Comparison of ENCODE assay signal across 8 cellular contexts in genomic region chr15:50907866-50908208, GRCh38. TPM values are rescaled to one million over a fixed set of nuclear protein-coding genes. Genes with fewer than 3 reads are reported as not detected.
DNase-seq lines count a peak whose midpoint lies in the region; ATAC-seq and TF ChIP-seq lines count a peak whose summit lies in the region.

No MANE protein-coding gene starts in this region.

- TF ChIP-seq POLR2A in stomach (IDR thresholded peaks at IDR 0.05) = no peak

- TF ChIP-seq CTCF in stomach (IDR thresholded peaks at IDR 0.05) = no peak

- intact Hi-C loops in stomach (cut with DNase I; ENCODE audit: low total_unique reads) = loop anchor here (10.0 kb wide), 1 partner anchor 233 kb away; no protein-coding TSS in a partner anchor

- no peak for TF ChIP-seq EP300 in stomach (IDR thresholded peaks at IDR 0.05)

- H3K4me1 ChIP-seq in endocrine pancreas (ENCODE audit: control insufficient read depth, insufficient read depth, low read length) = no peaks in the 10 kb centered on the region
- H3K4me1 ChIP-seq in mucosa of rectum (ENCODE audit: control insufficient read depth in 2 of 2, insufficient read depth in 2 of 2, low read length in 2 of 2) = peaks cover 0 to 5% of the 10 kb centered on the region in 2 donors
- H3K4me1 ChIP-seq in stomach = peaks cover 18 to 38% (median 32%) of the 10 kb centered on the region in 4 donors

- H3K9ac ChIP-seq in endocrine pancreas (ENCODE audit: control insufficient read depth, insufficient read depth, low read length) (peak overlapping the region; percentile 96), mucosa of rectum (ENCODE audit: low read depth in 1 of 2, low read length in 2 of 2) (peak overlapping the region; percentile 83 to 85)

- DNase-seq in EH (ENCODE audit: low read depth) = peak; percentile 49
- peak; percentile 24 for DNase-seq in MV-4-11 (lab: John Stamatoyannopoulos, UW)
- peak; percentile 49 to 64 for DNase-seq in activated CD4-positive, alpha-beta T cell treated with anti-CD3 and anti-CD28 coated beads, Interleukin-2, amount 50 U/mL, for 48 hours
- peak; percentile 28 for DNase-seq in stomach
- DNase-seq in hippocampal formation (lab: John Stamatoyannopoulos, UW) = no peak

- H3K4me3 ChIP-seq in endocrine pancreas (ENCODE audit: control insufficient read depth, insufficient read depth, low read length) (peak overlapping the region; percentile 94), mucosa of rectum (ENCODE audit: low read length in 2 of 2) (peak overlapping the region; percentile 78 to 79), stomach (peak overlapping the region; percentile 81 to 98 (median 97))

- ATAC-seq in GM21825 (IDR thresholded peaks at IDR 0.05; ENCODE audit: unreplicated experiment) = peak; percentile 24

- H3K27me3 ChIP-seq in endocrine pancreas (ENCODE audit: control insufficient read depth, insufficient read depth, low read length) (no peaks in the 10 kb centered on the region), mucosa of rectum (ENCODE audit: control insufficient read depth in 2 of 2, insufficient read depth in 2 of 2, low read length in 2 of 2) (no peaks in the 10 kb centered on the region), stomach (no peaks in the 10 kb centered on the region)

- H3K36me3 ChIP-seq in endocrine pancreas (ENCODE audit: control insufficient read depth, insufficient read depth, low read length) = no peaks in the 10 kb centered on the region
- H3K36me3 ChIP-seq in mucosa of rectum (ENCODE audit: control insufficient read depth in 2 of 2, insufficient read depth in 2 of 2, low read length in 2 of 2) = peaks cover 0 to 5% of the 10 kb centered on the region in 2 donors
- peaks cover 0 to 15% (median 15%) of the 10 kb centered on the region in 4 donors for H3K36me3 ChIP-seq in stomach

- H3K27ac ChIP-seq in mucosa of rectum (ENCODE audit: low read depth in 2 of 2, low read length in 2 of 2) (peak overlapping the region; percentile 82 to 86), stomach (peak overlapping the region; percentile 88 to 97 (median 93))

- 0 to 1% (median 0%) methylated on average over 11 to 24 of the region's 24 CpGs for WGBS in stomach, 5 donors

- H3K9me3 ChIP-seq in endocrine pancreas (ENCODE audit: control insufficient read depth, low read length) (no peaks in the 10 kb centered on the region), mucosa of rectum (ENCODE audit: control insufficient read depth in 2 of 2, low read length in 2 of 2) (no peaks in the 10 kb centered on the region), stomach (no peaks in the 10 kb centered on the region)

RNA-seq across cellular contexts. Expression of gene AP4E1, which starts 0.6 kb away (rescaled TPM):
- 10 to 100 TPM in 3 of 5 donors, 1 to 10 TPM in 2; 6.7 to 31.9 (median 11.1) TPM for total RNA-seq in stomach
- polyA plus RNA-seq in stomach = 1 to 10 TPM; 1.8 to 2.6 (median 2.0) TPM

Comparison
In these comparisons a context has a peak if more than half of its experiments do, and no peak if none do; other contexts are left out.
1. DNase-seq: peak in EH (single experiment), MV-4-11 (single experiment), activated CD4-positive, alpha-beta T cell treated with anti-CD3 and anti-CD28 coated beads, Interleukin-2, amount 50 U/mL, for 48 hours (2 of 2) and stomach (single experiment); none in hippocampal formation (0 of 2).
2. Peak in every context shown above with its lines, with median percentiles within 50 percentile points of each other: H3K4me3 ChIP-seq.